19 cellular contexts compared by ENCODE assay signal in the genomic region with DNA sequence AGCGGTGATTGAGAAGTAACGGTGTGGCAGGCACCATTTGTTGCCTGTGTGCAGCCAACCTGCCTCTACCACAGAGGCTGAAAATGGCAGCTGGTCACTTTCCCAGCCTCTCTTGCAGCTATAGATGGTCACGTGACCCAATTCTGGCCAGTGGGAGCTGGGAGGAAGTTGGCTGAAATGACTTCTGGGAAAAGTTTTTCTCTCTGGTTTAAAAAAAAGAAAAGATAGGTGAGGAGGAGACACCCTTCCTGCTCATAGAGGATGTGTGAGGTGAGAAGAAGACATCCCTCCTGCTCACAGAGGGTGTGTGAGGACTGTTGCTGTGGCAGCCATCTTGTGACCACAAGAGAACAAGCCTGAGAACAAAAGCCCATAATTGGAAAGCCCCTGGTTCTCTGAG.
DNase-seq lines count a peak whose midpoint lies in the region; ATAC-seq lines count a peak whose summit lies in the region.
"Had no signal": no experiment of that assay in that cellular context is flagged by ENCODE, and none has a peak within 500 bp of the region (broad histone marks: within the 10 kb centered on the region; RNA-seq: fewer than 3 reads in every experiment).

No MANE protein-coding gene starts in this region.

- H3K4me1 Mint-ChIP-seq in activated CD4-positive, alpha-beta T cell treated with anti-CD3 and anti-CD28 coated beads for 36 hours: peaks cover 13% of the 10 kb centered on the region
- H3K4me1 Mint-ChIP-seq in IgD-negative memory B cell: peaks cover 0 to 4% (median 0%) of the 10 kb centered on the region in 3 donors
- peaks cover 32% of the 10 kb centered on the region for H3K4me1 Mint-ChIP-seq in activated CD8-positive, alpha-beta T cell treated with anti-CD3 and anti-CD28 coated beads, Interleukin-2, amount 10 ng/mL, durations not matched to agents 7 days and 5 days (ENCODE audit: low read depth)
- peaks cover 19 to 49% (median 37%) of the 10 kb centered on the region in 4 donors for H3K4me1 Mint-ChIP-seq in naive thymus-derived CD8-positive, alpha-beta T cell

- CTCF ChIA-PET in activated CD4-positive, alpha-beta T cell treated with anti-CD3 and anti-CD28 coated beads for 36 hours (lab: Charles Lee): interaction anchor here (1.4 kb wide), 1 partner anchor 11 kb away, joined by 3 read pairs; no protein-coding TSS in a partner anchor
- CTCF ChIA-PET in activated CD8-positive, alpha-beta T cell treated with anti-CD3 and anti-CD28 coated beads, Interleukin-2, amount 10 ng/mL, durations not matched to agents 7 days and 5 days (lab: Charles Lee): no interaction called here

- H3K9me3 Mint-ChIP-seq in activated CD4-positive, alpha-beta T cell treated with anti-CD3 and anti-CD28 coated beads for 36 hours (ENCODE audit: low read depth): peaks cover 13% of the 10 kb centered on the region
- peaks cover 2 to 8% (median 2%) of the 10 kb centered on the region in 3 donors for H3K9me3 Mint-ChIP-seq in IgD-negative memory B cell
- H3K9me3 Mint-ChIP-seq in activated CD8-positive, alpha-beta T cell treated with anti-CD3 and anti-CD28 coated beads, Interleukin-2, amount 10 ng/mL, durations not matched to agents 7 days and 5 days (ENCODE audit: insufficient read depth): peaks cover 16% of the 10 kb centered on the region
- peaks cover 0 to 24% (median 17%) of the 10 kb centered on the region in 9 donors for H3K9me3 Mint-ChIP-seq in naive thymus-derived CD8-positive, alpha-beta T cell

- H3K27ac Mint-ChIP-seq in activated CD4-positive, alpha-beta T cell treated with anti-CD3 and anti-CD28 coated beads for 36 hours: peak overlapping the region; percentile 20
- H3K27ac Mint-ChIP-seq in IgD-negative memory B cell: peak overlapping the region in 2 of 3 donors; percentile 54 to 72
- peak overlapping the region; percentile 72 for H3K27ac Mint-ChIP-seq in activated CD8-positive, alpha-beta T cell treated with anti-CD3 and anti-CD28 coated beads, Interleukin-2, amount 10 ng/mL, durations not matched to agents 7 days and 5 days
- peak overlapping the region; percentile 78 to 95 (median 89) for H3K27ac Mint-ChIP-seq in naive thymus-derived CD8-positive, alpha-beta T cell
- H3K27ac Mint-ChIP-seq: nephron, type B pancreatic cell had no signal

- POLR2A ChIA-PET in activated CD4-positive, alpha-beta T cell treated with anti-CD3 and anti-CD28 coated beads for 36 hours (lab: Charles Lee): interaction anchor here (0.6 kb wide), 1 partner anchor 13 kb away, joined by 3 read pairs; no protein-coding TSS in a partner anchor
- POLR2A ChIA-PET in activated CD8-positive, alpha-beta T cell treated with anti-CD3 and anti-CD28 coated beads, Interleukin-2, amount 10 ng/mL, durations not matched to agents 7 days and 5 days (lab: Charles Lee): no interaction called here
- POLR2A ChIA-PET in naive thymus-derived CD8-positive, alpha-beta T cell (lab: Charles Lee): no interaction called here

- no peak for ATAC-seq in activated CD4-positive, alpha-beta T cell treated with anti-CD3 and anti-CD28 coated beads for 36 hours
- peak; percentile 67 for ATAC-seq in activated CD8-positive, alpha-beta T cell treated with anti-CD3 and anti-CD28 coated beads, Interleukin-2, amount 10 ng/mL, durations not matched to agents 7 days and 5 days
- ATAC-seq in naive thymus-derived CD8-positive, alpha-beta T cell: peak; percentile 87 to 98

- intact Hi-C loops in activated CD4-positive, alpha-beta T cell treated with anti-CD3 and anti-CD28 coated beads for 36 hours (cut with DNase I, micrococcal nuclease): no loop called here
- intact Hi-C loops in posterior cingulate gyrus (cut with DNase I): no loop called here

- no peak for DNase-seq in activated CD4-positive, alpha-beta T cell treated with anti-CD3 and anti-CD28 coated beads for 36 hours
- no peak for DNase-seq in activated CD4-positive, alpha-beta T cell treated with anti-CD3 and anti-CD28 coated beads, Interleukin-2, amount 50 U/mL, for 48 hours
- DNase-seq in activated CD8-positive, alpha-beta T cell treated with anti-CD3 and anti-CD28 coated beads, Interleukin-2, amount 10 ng/mL, durations not matched to agents 7 days and 5 days: peak; percentile 45
- peak in 8 of 10 donors; percentile 36 to 77 (median 56) for DNase-seq in naive thymus-derived CD8-positive, alpha-beta T cell
- DNase-seq in amygdala (lab: John Stamatoyannopoulos, UW): no peak
- DNase-seq in NCI-H446 treated with DMSO at 0.1 percent for 48 hours (lab: John Stamatoyannopoulos, UW): no peak
- DNase-seq in posterior cingulate gyrus: no peak
- DNase-seq: 8988T; activated CD4-positive, CD25-positive, alpha-beta regulatory T cell treated with anti-CD3 and anti-CD28 coated beads, Interleukin-2, amount 50 U/mL, for 72 hours; activated T-cell treated with anti-CD3 and anti-CD28 coated beads, Interleukin-2, amount 50 U/mL, for 48 hours; aorta; mammary epithelial cell; NCI-H187 treated with DMSO at 0.1 percent for 48 hours; NCI-H510A; Right ventricle myocardium superior; stimulated activated CD4-positive, alpha-beta T cell treated with anti-CD3 and anti-CD28 coated beads, Interleukin-12 subunit alpha, Interleukin-12 subunit beta, amount 100 ng/mL, for 4 hours had no signal

- H3K27me3 Mint-ChIP-seq in activated CD4-positive, alpha-beta T cell treated with anti-CD3 and anti-CD28 coated beads for 36 hours: no peaks in the 10 kb centered on the region
- no peaks in the 10 kb centered on the region for H3K27me3 Mint-ChIP-seq in IgD-negative memory B cell
- H3K27me3 Mint-ChIP-seq in activated CD8-positive, alpha-beta T cell treated with anti-CD3 and anti-CD28 coated beads, Interleukin-2, amount 10 ng/mL, durations not matched to agents 7 days and 5 days (ENCODE audit: low read depth): peaks cover 14% of the 10 kb centered on the region
- H3K27me3 Mint-ChIP-seq in naive thymus-derived CD8-positive, alpha-beta T cell: peaks cover 0 to 1% (median 0%) of the 10 kb centered on the region in 5 donors

- peaks cover 9% of the 10 kb centered on the region for H3K36me3 Mint-ChIP-seq in activated CD4-positive, alpha-beta T cell treated with anti-CD3 and anti-CD28 coated beads for 36 hours (ENCODE audit: low read depth)
- peaks cover 4% of the 10 kb centered on the region for H3K36me3 Mint-ChIP-seq in IgD-negative memory B cell
- peaks cover 15% of the 10 kb centered on the region for H3K36me3 Mint-ChIP-seq in activated CD8-positive, alpha-beta T cell treated with anti-CD3 and anti-CD28 coated beads, Interleukin-2, amount 10 ng/mL, durations not matched to agents 7 days and 5 days (ENCODE audit: low read depth)
- H3K36me3 Mint-ChIP-seq in naive thymus-derived CD8-positive, alpha-beta T cell: peaks cover 0 to 14% (median 8%) of the 10 kb centered on the region in 3 donors
- H3K36me3 Mint-ChIP-seq: type B pancreatic cell had no signal

- H3K4me3 Mint-ChIP-seq in activated CD4-positive, alpha-beta T cell treated with anti-CD3 and anti-CD28 coated beads for 36 hours: no peak overlapping the region
- H3K4me3 Mint-ChIP-seq in IgD-negative memory B cell: no peak overlapping the region
- no peak overlapping the region for H3K4me3 Mint-ChIP-seq in activated CD8-positive, alpha-beta T cell treated with anti-CD3 and anti-CD28 coated beads, Interleukin-2, amount 10 ng/mL, durations not matched to agents 7 days and 5 days
- H3K4me3 Mint-ChIP-seq in naive thymus-derived CD8-positive, alpha-beta T cell: peak overlapping the region in 8 of 10 donors; percentile 22 to 71 (median 42)
- H3K4me3 Mint-ChIP-seq: nephron, type B pancreatic cell had no signal

Comparison
In these comparisons a context has a peak if more than half of its experiments do, and no peak if none do; other contexts are left out.
1. DNase-seq: peak in activated CD8-positive, alpha-beta T cell treated with anti-CD3 and anti-CD28 coated beads, Interleukin-2, amount 10 ng/mL, durations not matched to agents 7 days and 5 days (single experiment) and naive thymus-derived CD8-positive, alpha-beta T cell (8 of 10); none in activated CD4-positive, alpha-beta T cell treated with anti-CD3 and anti-CD28 coated beads for 36 hours (single experiment), activated CD4-positive, alpha-beta T cell treated with anti-CD3 and anti-CD28 coated beads, Interleukin-2, amount 50 U/mL, for 48 hours (0 of 2), amygdala (0 of 56), NCI-H446 treated with DMSO at 0.1 percent for 48 hours (single experiment) and posterior cingulate gyrus (0 of 10).
2. H3K27ac Mint-ChIP-seq: peak in every context shown above with its lines; median percentile 89 in naive thymus-derived CD8-positive, alpha-beta T cell; 72 in activated CD8-positive, alpha-beta T cell treated with anti-CD3 and anti-CD28 coated beads, Interleukin-2, amount 10 ng/mL, durations not matched to agents 7 days and 5 days; 63 in IgD-negative memory B cell; 20 in activated CD4-positive, alpha-beta T cell treated with anti-CD3 and anti-CD28 coated beads for 36 hours.
3. H3K4me3 Mint-ChIP-seq: peak in naive thymus-derived CD8-positive, alpha-beta T cell (8 of 10); none in activated CD4-positive, alpha-beta T cell treated with anti-CD3 and anti-CD28 coated beads for 36 hours (single experiment), IgD-negative memory B cell (0 of 4) and activated CD8-positive, alpha-beta T cell treated with anti-CD3 and anti-CD28 coated beads, Interleukin-2, amount 10 ng/mL, durations not matched to agents 7 days and 5 days (single experiment).